ENCODE assay signal across 13 cellular contexts in the genomic region with DNA sequence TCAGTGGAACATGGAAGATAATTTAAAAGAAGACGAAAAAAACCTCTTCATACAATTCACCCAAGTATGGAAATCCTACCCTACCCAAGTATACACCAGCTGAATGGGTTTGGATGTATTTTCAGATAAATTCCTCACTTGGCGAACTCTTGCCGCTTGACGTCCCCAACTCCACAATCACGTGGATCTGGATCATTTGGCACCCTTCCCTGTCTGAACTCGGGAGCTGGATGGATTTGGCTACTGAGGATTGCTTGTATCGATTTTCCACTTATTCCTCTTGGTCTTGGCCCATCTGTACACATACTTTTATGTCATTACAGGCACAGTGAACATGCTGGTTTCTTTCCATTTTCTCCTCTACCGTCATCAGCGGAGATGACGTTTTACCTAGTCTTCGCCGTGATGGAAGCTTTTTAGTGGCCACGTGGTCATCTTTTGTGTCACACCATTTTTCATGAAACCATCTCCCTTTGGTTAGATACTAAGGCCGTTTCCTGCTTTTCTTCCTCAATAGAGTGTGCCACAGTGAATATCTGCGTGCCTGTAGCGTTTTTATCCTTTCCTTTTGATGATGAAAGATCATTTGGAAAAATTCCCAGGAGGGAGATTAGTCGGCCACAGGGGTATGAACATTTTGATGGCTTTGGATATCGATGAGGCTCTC. TPM values are rescaled to one million over a fixed set of nuclear protein-coding genes. Genes with fewer than 3 reads are reported as not detected.
DNase-seq lines count a peak whose midpoint lies in the region; ATAC-seq, FAIRE-seq and TF ChIP-seq lines count a peak whose summit lies in the region.
"Had no signal": no experiment of that assay in that cellular context is flagged by ENCODE, and none has a peak within 500 bp of the region (broad histone marks: within the 10 kb centered on the region; RNA-seq: fewer than 3 reads in every experiment).

No MANE protein-coding gene starts in this region.

- H3K9ac ChIP-seq in kidney (ENCODE audit: low read length in 2 of 2), result peak overlapping the region in 1 of 2 donors; percentile 24

- H3K36me3 ChIP-seq in left ventricle myocardium inferior (no peaks in the 10 kb centered on the region), kidney (ENCODE audit: control insufficient read depth in 1 of 2, insufficient read depth in 2 of 2, low read length in 2 of 2) (no peaks in the 10 kb centered on the region), upper lobe of right lung (no peaks in the 10 kb centered on the region)

- no peak for TF ChIP-seq CTCF in left ventricle myocardium inferior (IDR thresholded peaks at IDR 0.05; ENCODE audit: borderline replicate concordance)
- no peak for TF ChIP-seq CTCF in astrocyte of the cerebellum (IDR thresholded peaks at IDR 0.05; ENCODE audit: low read depth, low read length, missing control alignments)
- TF ChIP-seq CTCF in kidney (IDR thresholded peaks at IDR 0.05; ENCODE audit: borderline replicate concordance, extremely low read depth, insufficient read depth), result no peak
- no peak for TF ChIP-seq CTCF in upper lobe of right lung (IDR thresholded peaks at IDR 0.05)

- H3K4me1 ChIP-seq in left ventricle myocardium inferior, result peaks cover 79% of the 10 kb centered on the region
- peaks cover 62 to 75% of the 10 kb centered on the region in 2 donors for H3K4me1 ChIP-seq in kidney (ENCODE audit: control insufficient read depth in 1 of 2, insufficient read depth in 1 of 2, low read depth in 1 of 2, low read length in 2 of 2)
- peaks cover 85% of the 10 kb centered on the region for H3K4me1 ChIP-seq in upper lobe of right lung

- in situ Hi-C loops in astrocyte of the cerebellum (cut with HindIII; ENCODE audit: low sequenced_read_pairs), result loop anchor here (5.0 kb wide), 1 partner anchor 66 kb away; no protein-coding TSS in a partner anchor

- H3K27ac ChIP-seq in left ventricle myocardium inferior (replicated peaks), result peak overlapping the region; percentile 60
- peak overlapping the region in 1 of 2 donors; percentile 95 for H3K27ac ChIP-seq in kidney (ENCODE audit: low read depth in 2 of 2, low read length in 2 of 2)
- H3K27ac ChIP-seq in upper lobe of right lung, result peak overlapping the region; percentile 49
- H3K27ac ChIP-seq: psoas muscle had no signal

- no peak for DNase-seq in left ventricle myocardium inferior
- DNase-seq in Right ventricle myocardium superior, result no peak
- DNase-seq in astrocyte of the cerebellum (ENCODE audit: low read depth), result peak; percentile 28
- DNase-seq in kidney, result peak; percentile 14
- no peak for DNase-seq in upper lobe of right lung
- DNase-seq in cerebellar nuclear complex (lab: John Stamatoyannopoulos, UW), result no peak
- no peak for DNase-seq in HK-2 (ENCODE audit: unreplicated experiment)
- DNase-seq: activated CD4-positive, alpha-beta T cell treated with anti-CD3 and anti-CD28 coated beads, Interleukin-2, amount 10 ng/mL, durations not matched to agents 24 days and 14 days; activated gamma-delta T cell treated with Interleukin-2 at 50 U/mL for 16 hours had no signal

- H3K4me3 ChIP-seq in left ventricle myocardium inferior (no peak overlapping the region), astrocyte of the cerebellum (ENCODE audit: low read depth, low read length) (no peak overlapping the region), kidney (ENCODE audit: low read length in 2 of 2) (no peak overlapping the region), upper lobe of right lung (no peak overlapping the region)
- H3K4me3 ChIP-seq: psoas muscle had no signal

- intact Hi-C loops in left ventricle myocardium inferior (cut with micrococcal nuclease) (no loop called here), Right ventricle myocardium superior (cut with DNase I) (no loop called here), kidney (cut with DNase I) (no loop called here), upper lobe of right lung (cut with DNase I) (no loop called here)

- H3K27me3 ChIP-seq in left ventricle myocardium inferior (ENCODE audit: low read depth) (no peaks in the 10 kb centered on the region), upper lobe of right lung (no peaks in the 10 kb centered on the region)

- ATAC-seq in Right ventricle myocardium superior (ENCODE audit: poor library complexity), result no peak
- no peak for ATAC-seq in upper lobe of right lung
- ATAC-seq in HG03159 (IDR thresholded peaks at IDR 0.05; ENCODE audit: unreplicated experiment), result no peak
- ATAC-seq: psoas muscle had no signal

- no peak for FAIRE-seq in kidney (lab: Jason Lieb, UNC)
- FAIRE-seq: H54, islet of Langerhans had no signal

- H3K9me3 ChIP-seq in left ventricle myocardium inferior (replicated peaks) (no peaks in the 10 kb centered on the region), kidney (ENCODE audit: control insufficient read depth in 1 of 2, low read length in 2 of 2) (no peaks in the 10 kb centered on the region), upper lobe of right lung (no peaks in the 10 kb centered on the region)
- H3K9me3 ChIP-seq: psoas muscle had no signal

RNA-seq across cellular contexts. Expression of a gene that starts 47.0 kb away (rescaled TPM):
- 11.2 TPM for total RNA-seq in left ventricle myocardium inferior
- total RNA-seq in Right ventricle myocardium superior, result 11.1 TPM
- 65.7 TPM for total RNA-seq in kidney
- polyA plus RNA-seq in kidney (ENCODE audit: insufficient read depth, low read depth, low replicate concordance), result 16.6 TPM
- 73.8 TPM for total RNA-seq in upper lobe of right lung

Comparison
In these comparisons a context has a peak if more than half of its experiments do, and no peak if none do; other contexts are left out.
1. DNase-seq: peak in astrocyte of the cerebellum (single experiment) and kidney (single experiment); none in left ventricle myocardium inferior (single experiment), Right ventricle myocardium superior (single experiment), upper lobe of right lung (single experiment), cerebellar nuclear complex (0 of 2) and HK-2 (single experiment).